In genomic region chr6:166078294-166078693, GRCh38 we compare ENCODE assay signal across 19 cellular contexts.
A peak's percentile ranks its signal among the peaks of the same experiment; 100 is the strongest.
DNase-seq lines count a peak whose midpoint lies in the region; TF ChIP-seq lines count a peak whose summit lies in the region.
"Had no signal": no experiment of that assay in that cellular context is flagged by ENCODE, and none has a peak within 500 bp of the region (broad histone marks: within the 10 kb centered on the region; RNA-seq: fewer than 3 reads in every experiment).

No MANE protein-coding gene starts in this region.

- peaks cover 30% of the 10 kb centered on the region for H3K27me3 Mint-ChIP-seq in mesothelial cell of epicardium (ENCODE audit: low read depth)
- H3K27me3 Mint-ChIP-seq: IgD-negative memory B cell had no signal

- H2BK12ac ChIP-seq in trophoblast cell (ENCODE audit: low read length), result no peak overlapping the region

- H3K27ac Mint-ChIP-seq in mesothelial cell of epicardium, result no peak overlapping the region
- H3K27ac Mint-ChIP-seq: IgD-negative memory B cell, nephron, T-helper 17 cell had no signal

- no peak overlapping the region for H3K4ac ChIP-seq in trophoblast cell (ENCODE audit: low read depth, low read length)

- H3K27me3 ChIP-seq in fibroblast of lung (ENCODE audit: control insufficient read depth, insufficient read depth, low read length) (no peaks in the 10 kb centered on the region), trophoblast cell (ENCODE audit: insufficient read depth, low read length) (no peaks in the 10 kb centered on the region)
- H3K27me3 ChIP-seq: ascending aorta had no signal

- H4K20me1 ChIP-seq in fibroblast of lung (ENCODE audit: control insufficient read depth, extremely low read depth, insufficient read depth, low read length), result no peaks in the 10 kb centered on the region

- no peaks in the 10 kb centered on the region for H3K79me2 ChIP-seq in fibroblast of lung (ENCODE audit: control insufficient read depth, insufficient read depth, low read length)
- no peaks in the 10 kb centered on the region for H3K79me2 ChIP-seq in trophoblast cell (ENCODE audit: control insufficient read depth, insufficient read depth, low read length, poor library complexity)

- H3K18ac ChIP-seq in trophoblast cell (ENCODE audit: low read length), result no peak overlapping the region

- H3K9me3 Mint-ChIP-seq in mesothelial cell of epicardium, result no peaks in the 10 kb centered on the region
- H3K9me3 Mint-ChIP-seq: IgD-negative memory B cell, nephron had no signal

- H3K36me3 ChIP-seq in fibroblast of lung (ENCODE audit: control insufficient read depth, insufficient read depth, low read length) (no peaks in the 10 kb centered on the region), trophoblast cell (ENCODE audit: control insufficient read depth in 1 of 2, insufficient read depth in 2 of 2, low read length in 2 of 2) (no peaks in the 10 kb centered on the region)
- H3K36me3 ChIP-seq: ascending aorta, stomach had no signal

- H3K9ac ChIP-seq in fibroblast of lung (ENCODE audit: insufficient read depth, low read length) (no peak overlapping the region), trophoblast cell (ENCODE audit: low read length) (no peak overlapping the region)

- H3K9me3 ChIP-seq in fibroblast of lung (ENCODE audit: control insufficient read depth, insufficient read depth, low read depth, low read length), result no peaks in the 10 kb centered on the region
- H3K9me3 ChIP-seq in trophoblast cell (ENCODE audit: insufficient read depth, low read depth, low read length), result peaks cover 7% of the 10 kb centered on the region
- H3K9me3 ChIP-seq: ascending aorta, stomach had no signal

- no CpG with 5 or more reads among the region's 3 CpGs for WGBS in trophoblast cell (ENCODE audit: extremely low coverage, insufficient coverage, insufficient read length)

- H3K4me3 Mint-ChIP-seq in mesothelial cell of epicardium, result no peak overlapping the region
- H3K4me3 Mint-ChIP-seq: IgD-negative memory B cell, nephron, T-helper 17 cell had no signal

- H4K8ac ChIP-seq in trophoblast cell (ENCODE audit: low read depth, low read length), result no peak overlapping the region

- H3K14ac ChIP-seq in trophoblast cell (ENCODE audit: low read length), result no peak overlapping the region

- no peak overlapping the region for H3K27ac ChIP-seq in fibroblast of lung (ENCODE audit: insufficient read depth, low read length)
- no peak overlapping the region for H3K27ac ChIP-seq in trophoblast cell (ENCODE audit: low read depth, low read length)
- H3K27ac ChIP-seq: ascending aorta, stomach had no signal

- H3K79me1 ChIP-seq in trophoblast cell (ENCODE audit: low read length), result no peaks in the 10 kb centered on the region

- peak; percentile 68 for DNase-seq in GM04503 (ENCODE audit: low read depth)
- DNase-seq in NCI-H226, result peak; percentile 73
- peak; percentile 61 to 96 for DNase-seq in fibroblast of lung (ENCODE audit: low read depth in 2 of 2)
- DNase-seq in trophoblast cell, result peak; percentile 69 to 84
- DNase-seq in NCI-H128 (lab: John Stamatoyannopoulos, UW; ENCODE audit: unreplicated experiment), result no peak
- no peak for DNase-seq in ureter (ENCODE audit: low spot score)
- DNase-seq in GM20000 (ENCODE audit: low spot score), result no peak
- DNase-seq in mesothelial cell of epicardium (ENCODE audit: low spot score in 2 of 2, unreplicated experiment in 2 of 2), result no peak
- DNase-seq: activated CD4-positive, alpha-beta T cell treated with anti-CD3 and anti-CD28 coated beads for 48 hours; effector CD4-positive, alpha-beta T cell; kidney; NCI-H1436 treated with DMSO at 0.1 percent for 48 hours; NCI-H510A treated with DMSO at 0.1 percent for 48 hours; PC-3; stomach; T-helper 17 cell had no signal

- no peak overlapping the region for H3K4me3 ChIP-seq in fibroblast of lung (replicated peaks in 1 of 4; ENCODE audit: control extremely low read depth in 1 of 4, insufficient read depth in 1 of 4, low read depth in 3 of 4, low read length in 4 of 4)
- H3K4me3 ChIP-seq in trophoblast cell (ENCODE audit: low read depth, low read length), result no peak overlapping the region
- H3K4me3 ChIP-seq: ascending aorta, stomach had no signal

- no peak overlapping the region for H4K91ac ChIP-seq in trophoblast cell (ENCODE audit: low read depth, low read length)

- H3K23ac ChIP-seq in trophoblast cell (ENCODE audit: low read length), result no peak overlapping the region

- no peak overlapping the region for H2AFZ ChIP-seq in fibroblast of lung (ENCODE audit: low read length)
- H2AFZ ChIP-seq in trophoblast cell (ENCODE audit: insufficient read depth, low read length, poor library complexity), result no peak overlapping the region

- no peak overlapping the region for H4K12ac ChIP-seq in trophoblast cell (ENCODE audit: low read depth, low read length)

- H3K4me2 ChIP-seq in fibroblast of lung (ENCODE audit: extremely low read depth, insufficient read depth, low read length) (no peak overlapping the region), trophoblast cell (ENCODE audit: low read length) (no peak overlapping the region)

- TF ChIP-seq CTCF in fibroblast of lung (conservative IDR thresholded peaks at IDR 0.05 in 1 of 2, IDR thresholded peaks at IDR 0.05 in 1 of 2; ENCODE audit: low read depth in 1 of 2, low read length in 2 of 2) (no peak), GM20000 (IDR thresholded peaks at IDR 0.05; ENCODE audit: extremely low read depth, missing control alignments) (no peak), mesothelial cell of epicardium (IDR thresholded peaks at IDR 0.05; ENCODE audit: unreplicated experiment) (no peak)

- no peaks in the 10 kb centered on the region for H3K36me3 Mint-ChIP-seq in mesothelial cell of epicardium
- H3K36me3 Mint-ChIP-seq: IgD-negative memory B cell had no signal

- H3K4me1 Mint-ChIP-seq in mesothelial cell of epicardium, result no peaks in the 10 kb centered on the region
- H3K4me1 Mint-ChIP-seq: IgD-negative memory B cell, T-helper 17 cell had no signal

- H2BK5ac ChIP-seq in trophoblast cell (ENCODE audit: low read depth, low read length, poor library complexity), result no peak overlapping the region

- H3K4me1 ChIP-seq in fibroblast of lung (ENCODE audit: control insufficient read depth, extremely low read depth, insufficient read depth, low read length) (no peaks in the 10 kb centered on the region), trophoblast cell (ENCODE audit: control insufficient read depth in 1 of 2, insufficient read depth in 2 of 2, low read length in 2 of 2) (no peaks in the 10 kb centered on the region)
- H3K4me1 ChIP-seq: ascending aorta, stomach had no signal

- H2BK120ac ChIP-seq in trophoblast cell (ENCODE audit: insufficient read depth, low read length, poor library complexity), result no peak overlapping the region

- no peak overlapping the region for H2AK5ac ChIP-seq in trophoblast cell (ENCODE audit: low read length)

Comparison
In these comparisons a context has a peak if more than half of its experiments do, and no peak if none do; other contexts are left out.
1. DNase-seq: peak in GM04503 (single experiment), NCI-H226 (single experiment), fibroblast of lung (2 of 2) and trophoblast cell (2 of 2); none in NCI-H128 (single experiment), ureter (single experiment), GM20000 (single experiment) and mesothelial cell of epicardium (0 of 2).